16 cellular contexts compared by ENCODE assay signal in genomic region chr20:59253325-59253724, GRCh38. TPM values are rescaled to one million over a fixed set of nuclear protein-coding genes. Genes with fewer than 3 reads are reported as not detected.
DNase-seq lines count a peak whose midpoint lies in the region; ATAC-seq lines count a peak whose summit lies in the region.
"Had no signal": no experiment of that assay in that cellular context is flagged by ENCODE, and none has a peak within 500 bp of the region (broad histone marks: within the 10 kb centered on the region; RNA-seq: fewer than 3 reads in every experiment).

No MANE protein-coding gene starts in this region.

- intact Hi-C loops in Right ventricle myocardium superior (cut with DNase I) = no loop called here

- peak overlapping the region; percentile 52 for H3K4me3 Mint-ChIP-seq in activated CD4-positive, alpha-beta T cell treated with anti-CD3 and anti-CD28 coated beads, Interleukin-2, amount 10 ng/mL, durations not matched to agents 7 days and 5 days
- peak overlapping the region; percentile 72 for H3K4me3 Mint-ChIP-seq in activated CD8-positive, alpha-beta T cell treated with anti-CD3 and anti-CD28 coated beads, Interleukin-2, amount 10 ng/mL, durations not matched to agents 7 days and 5 days
- H3K4me3 Mint-ChIP-seq in naive thymus-derived CD8-positive, alpha-beta T cell = peak overlapping the region; percentile 38 to 84 (median 73)
- H3K4me3 Mint-ChIP-seq: WTC11 had no signal

- CTCF ChIA-PET in activated CD4-positive, alpha-beta T cell treated with anti-CD3 and anti-CD28 coated beads, Interleukin-2, amount 10 ng/mL, durations not matched to agents 7 days and 5 days (lab: Charles Lee) = interaction anchor here (0.8 to 1.0 kb wide), 4 partner anchors 12 to 100 kb away, joined by 3 to 4 read pairs (median 3); no protein-coding TSS in a partner anchor
- CTCF ChIA-PET in activated CD8-positive, alpha-beta T cell treated with anti-CD3 and anti-CD28 coated beads, Interleukin-2, amount 10 ng/mL, durations not matched to agents 7 days and 5 days (lab: Charles Lee) = interaction anchor here (0.6 to 2.0 kb wide), 13 partner anchors 9 to 602 kb away, joined by 3 to 9 read pairs (median 3); partner anchors contain the start of gene STX16

- ATAC-seq in activated CD8-positive, alpha-beta T cell treated with anti-CD3 and anti-CD28 coated beads, Interleukin-2, amount 10 ng/mL, durations not matched to agents 7 days and 5 days = peak; percentile 56
- peak; percentile 79 to 83 for ATAC-seq in naive thymus-derived CD8-positive, alpha-beta T cell
- ATAC-seq in Right ventricle myocardium superior (ENCODE audit: poor library complexity) (no peak), left lobe of liver (no peak)

- peaks cover 90% of the 10 kb centered on the region for H3K36me3 Mint-ChIP-seq in activated CD4-positive, alpha-beta T cell treated with anti-CD3 and anti-CD28 coated beads, Interleukin-2, amount 10 ng/mL, durations not matched to agents 7 days and 5 days (ENCODE audit: low read depth)
- peaks cover 84% of the 10 kb centered on the region for H3K36me3 Mint-ChIP-seq in activated CD8-positive, alpha-beta T cell treated with anti-CD3 and anti-CD28 coated beads, Interleukin-2, amount 10 ng/mL, durations not matched to agents 7 days and 5 days (ENCODE audit: low read depth)
- H3K36me3 Mint-ChIP-seq in naive thymus-derived CD8-positive, alpha-beta T cell = peaks cover 24 to 44% (median 42%) of the 10 kb centered on the region in 3 donors
- H3K36me3 Mint-ChIP-seq: WTC11 had no signal

- POLR2A ChIA-PET in activated CD4-positive, alpha-beta T cell treated with anti-CD3 and anti-CD28 coated beads, Interleukin-2, amount 10 ng/mL, durations not matched to agents 7 days and 5 days (lab: Charles Lee) = interaction anchor here (0.6 kb wide), 1 partner anchor 35 kb away, joined by 5 read pairs; no protein-coding TSS in a partner anchor
- POLR2A ChIA-PET in activated CD8-positive, alpha-beta T cell treated with anti-CD3 and anti-CD28 coated beads, Interleukin-2, amount 10 ng/mL, durations not matched to agents 7 days and 5 days (lab: Charles Lee) = interaction anchor here (0.6 to 1.4 kb wide), 3 partner anchors 13 to 365 kb away, joined by 3 to 5 read pairs (median 3); no protein-coding TSS in a partner anchor
- POLR2A ChIA-PET in naive thymus-derived CD8-positive, alpha-beta T cell (lab: Charles Lee) = interaction anchor here (0.6 to 2.0 kb wide), 12 partner anchors 12 to 945 kb away, joined by 3 to 10 read pairs (median 4); partner anchors contain the start of gene ATP5F1E

- no peaks in the 10 kb centered on the region for H3K27me3 Mint-ChIP-seq in activated CD4-positive, alpha-beta T cell treated with anti-CD3 and anti-CD28 coated beads, Interleukin-2, amount 10 ng/mL, durations not matched to agents 7 days and 5 days
- H3K27me3 Mint-ChIP-seq in activated CD8-positive, alpha-beta T cell treated with anti-CD3 and anti-CD28 coated beads, Interleukin-2, amount 10 ng/mL, durations not matched to agents 7 days and 5 days (ENCODE audit: low read depth) = no peaks in the 10 kb centered on the region
- H3K27me3 Mint-ChIP-seq in naive thymus-derived CD8-positive, alpha-beta T cell = no peaks in the 10 kb centered on the region

- H3K27ac Mint-ChIP-seq in activated CD4-positive, alpha-beta T cell treated with anti-CD3 and anti-CD28 coated beads, Interleukin-2, amount 10 ng/mL, durations not matched to agents 7 days and 5 days = peak overlapping the region; percentile 93
- peak overlapping the region; percentile 97 for H3K27ac Mint-ChIP-seq in activated CD8-positive, alpha-beta T cell treated with anti-CD3 and anti-CD28 coated beads, Interleukin-2, amount 10 ng/mL, durations not matched to agents 7 days and 5 days
- H3K27ac Mint-ChIP-seq in naive thymus-derived CD8-positive, alpha-beta T cell = peak overlapping the region; percentile 82 to 97 (median 93)
- H3K27ac Mint-ChIP-seq: WTC11 had no signal

- peaks cover 42% of the 10 kb centered on the region for H3K9me3 Mint-ChIP-seq in activated CD4-positive, alpha-beta T cell treated with anti-CD3 and anti-CD28 coated beads, Interleukin-2, amount 10 ng/mL, durations not matched to agents 7 days and 5 days
- H3K9me3 Mint-ChIP-seq in activated CD8-positive, alpha-beta T cell treated with anti-CD3 and anti-CD28 coated beads, Interleukin-2, amount 10 ng/mL, durations not matched to agents 7 days and 5 days (ENCODE audit: insufficient read depth) = peaks cover 30% of the 10 kb centered on the region
- H3K9me3 Mint-ChIP-seq in naive thymus-derived CD8-positive, alpha-beta T cell = peaks cover 0 to 18% (median 3%) of the 10 kb centered on the region in 9 donors

- peaks cover 80% of the 10 kb centered on the region for H3K4me1 Mint-ChIP-seq in activated CD4-positive, alpha-beta T cell treated with anti-CD3 and anti-CD28 coated beads, Interleukin-2, amount 10 ng/mL, durations not matched to agents 7 days and 5 days
- peaks cover 78% of the 10 kb centered on the region for H3K4me1 Mint-ChIP-seq in activated CD8-positive, alpha-beta T cell treated with anti-CD3 and anti-CD28 coated beads, Interleukin-2, amount 10 ng/mL, durations not matched to agents 7 days and 5 days (ENCODE audit: low read depth)
- peaks cover 39 to 67% (median 56%) of the 10 kb centered on the region in 4 donors for H3K4me1 Mint-ChIP-seq in naive thymus-derived CD8-positive, alpha-beta T cell

- DNase-seq in activated CD4-positive, alpha-beta T cell treated with anti-CD3 and anti-CD28 coated beads, Interleukin-2, amount 10 ng/mL, durations not matched to agents 7 days and 5 days = peak; percentile 38
- DNase-seq in activated CD4-positive, alpha-beta T cell treated with anti-CD3 and anti-CD28 coated beads for 1 hour = no peak
- DNase-seq in MV-4-11 (lab: John Stamatoyannopoulos, UW) = peak; percentile 61
- DNase-seq in activated CD8-positive, alpha-beta T cell treated with anti-CD3 and anti-CD28 coated beads, Interleukin-2, amount 10 ng/mL, durations not matched to agents 7 days and 5 days = peak; percentile 49
- DNase-seq in naive thymus-derived CD8-positive, alpha-beta T cell = peak in 9 of 10 donors; percentile 15 to 76 (median 58)
- DNase-seq in Right ventricle myocardium superior = no peak
- DNase-seq in left lobe of liver (ENCODE audit: low spot score) = no peak
- DNase-seq in NCI-H1694 treated with DMSO at 0.1 percent for 48 hours (lab: John Stamatoyannopoulos, UW) = no peak
- DNase-seq: cerebellar nuclear complex, H7, Kasumi-1, NCI-H2081, NCI-H774 had no signal

RNA-seq across cellular contexts. Expression of gene EDN3, which starts 47.1 kb away (rescaled TPM):
- total RNA-seq in activated CD4-positive, alpha-beta T cell treated with anti-CD3 and anti-CD28 coated beads, Interleukin-2, amount 10 ng/mL, durations not matched to agents 7 days and 5 days = under 1 TPM; 0.10 to 0.22 TPM
- not detected for total RNA-seq in activated CD8-positive, alpha-beta T cell treated with anti-CD3 and anti-CD28 coated beads, Interleukin-2, amount 10 ng/mL, durations not matched to agents 7 days and 5 days
- total RNA-seq in naive thymus-derived CD8-positive, alpha-beta T cell = not detected
- polyA plus RNA-seq in naive thymus-derived CD8-positive, alpha-beta T cell = not detected
- total RNA-seq in Right ventricle myocardium superior (not detected), left lobe of liver (not detected)
- total RNA-seq: A673, H7, osteoblast had no signal

Comparison
In these comparisons a context has a peak if more than half of its experiments do, and no peak if none do; other contexts are left out.
1. DNase-seq: peak in activated CD4-positive, alpha-beta T cell treated with anti-CD3 and anti-CD28 coated beads, Interleukin-2, amount 10 ng/mL, durations not matched to agents 7 days and 5 days (single experiment), MV-4-11 (single experiment), activated CD8-positive, alpha-beta T cell treated with anti-CD3 and anti-CD28 coated beads, Interleukin-2, amount 10 ng/mL, durations not matched to agents 7 days and 5 days (single experiment) and naive thymus-derived CD8-positive, alpha-beta T cell (9 of 10); none in activated CD4-positive, alpha-beta T cell treated with anti-CD3 and anti-CD28 coated beads for 1 hour (single experiment), Right ventricle myocardium superior (single experiment), left lobe of liver (single experiment) and NCI-H1694 treated with DMSO at 0.1 percent for 48 hours (single experiment).
2. ATAC-seq: peak in activated CD8-positive, alpha-beta T cell treated with anti-CD3 and anti-CD28 coated beads, Interleukin-2, amount 10 ng/mL, durations not matched to agents 7 days and 5 days (single experiment) and naive thymus-derived CD8-positive, alpha-beta T cell (2 of 2); none in Right ventricle myocardium superior (single experiment) and left lobe of liver (single experiment).
3. Peak in every context shown above with its lines, with median percentiles within 50 percentile points of each other: H3K27ac Mint-ChIP-seq and H3K4me3 Mint-ChIP-seq.